1 cellular context compared by ENCODE assay signal in genomic region chrY:12421069-12421787, GRCh38.
TF ChIP-seq lines count a peak whose summit lies in the region.

No MANE protein-coding gene starts in this region.

TF ChIP-seq in liver, 16 proteins besides CTCF, POLR2A, EP300 and RAD21 (continued from another document):
- TF ChIP-seq REST (IDR thresholded peaks at IDR 0.05) = no peak
